ENCODE assay signal across 13 cellular contexts in the genomic region with DNA sequence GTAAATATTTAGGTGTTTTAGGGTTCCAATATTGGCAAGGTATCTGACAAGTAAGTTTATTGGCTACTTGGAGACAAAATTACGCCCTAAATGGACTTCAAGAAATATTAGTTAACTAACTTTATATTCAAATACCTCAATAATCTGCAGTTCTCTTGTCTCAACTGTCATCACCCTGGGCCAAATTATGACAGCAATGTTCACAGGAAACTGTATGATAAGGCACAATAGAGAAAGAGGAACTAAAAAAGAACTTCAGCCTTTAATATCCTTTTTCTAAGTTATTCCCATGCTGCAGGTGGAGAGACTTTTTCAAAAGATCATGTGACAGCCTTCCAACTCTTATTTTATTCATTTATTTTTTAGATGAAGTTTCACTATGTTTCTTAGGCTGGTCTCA.
DNase-seq lines count a peak whose midpoint lies in the region; TF ChIP-seq lines count a peak whose summit lies in the region.
"Had no signal": no experiment of that assay in that cellular context is flagged by ENCODE, and none has a peak within 500 bp of the region (broad histone marks: within the 10 kb centered on the region; RNA-seq: fewer than 3 reads in every experiment).

No MANE protein-coding gene starts in this region.

- peaks cover 6% of the 10 kb centered on the region for H3K36me3 Mint-ChIP-seq in activated CD4-positive, alpha-beta T cell treated with anti-CD3 and anti-CD28 coated beads, Interleukin-2, amount 10 ng/mL, durations not matched to agents 24 days and 14 days (ENCODE audit: low read depth)

- H3K27me3 ChIP-seq in colonic mucosa: no peaks in the 10 kb centered on the region
- H3K27me3 ChIP-seq in stomach: no peaks in the 10 kb centered on the region

- TF ChIP-seq POLR2A in stomach (IDR thresholded peaks at IDR 0.05): no peak

- H3K4me1 ChIP-seq in colonic mucosa: peaks cover 5% of the 10 kb centered on the region
- peaks cover 0 to 26% (median 4%) of the 10 kb centered on the region in 4 donors for H3K4me1 ChIP-seq in stomach

- intact Hi-C loops in activated CD4-positive, alpha-beta T cell treated with anti-CD3 and anti-CD28 coated beads, Interleukin-2, amount 10 ng/mL, durations not matched to agents 24 days and 14 days (cut with micrococcal nuclease): loop anchor here (1.0 kb wide), 1 partner anchor 7 kb away; no protein-coding TSS in a partner anchor
- intact Hi-C loops in colonic mucosa (cut with DNase I) (no loop called here), stomach (cut with DNase I; ENCODE audit: low total_unique reads) (loop anchor here (10.0 kb wide), 1 partner anchor 46 kb away; no protein-coding TSS in a partner anchor)

- H3K4me1 Mint-ChIP-seq in activated CD4-positive, alpha-beta T cell treated with anti-CD3 and anti-CD28 coated beads, Interleukin-2, amount 10 ng/mL, durations not matched to agents 24 days and 14 days: peaks cover 36% of the 10 kb centered on the region

- H3K27me3 Mint-ChIP-seq in activated CD4-positive, alpha-beta T cell treated with anti-CD3 and anti-CD28 coated beads, Interleukin-2, amount 10 ng/mL, durations not matched to agents 24 days and 14 days: no peaks in the 10 kb centered on the region

- WGBS in stomach, 5 donors: 2 to 89% (median 80%) methylated on average over 1 of the region's 1 CpG

- H3K36me3 ChIP-seq in colonic mucosa (no peaks in the 10 kb centered on the region), stomach (no peaks in the 10 kb centered on the region)

- H3K9me3 ChIP-seq in colonic mucosa (no peaks in the 10 kb centered on the region), stomach (no peaks in the 10 kb centered on the region)

- no peak overlapping the region for H3K4me3 Mint-ChIP-seq in activated CD4-positive, alpha-beta T cell treated with anti-CD3 and anti-CD28 coated beads, Interleukin-2, amount 10 ng/mL, durations not matched to agents 24 days and 14 days

- DNase-seq in activated CD4-positive, alpha-beta T cell treated with anti-CD3 and anti-CD28 coated beads, Interleukin-2, amount 10 ng/mL, durations not matched to agents 24 days and 14 days: no peak
- no peak for DNase-seq in activated CD4-positive, alpha-beta T cell treated with anti-CD3 and anti-CD28 coated beads for 4 hours
- DNase-seq in NOMO-1 treated with dmso at 0.1 percent for 144 hours (lab: John Stamatoyannopoulos, UW; ENCODE audit: unreplicated experiment): peak; percentile 35
- DNase-seq in colonic mucosa: no peak
- DNase-seq in stomach: no peak
- no peak for DNase-seq in T-helper 9 cell
- DNase-seq in SHP77 treated with DMSO at 0.1 percent for 48 hours (lab: John Stamatoyannopoulos, UW): no peak
- no peak for DNase-seq in stimulated activated CD4-positive, alpha-beta T cell treated with anti-CD3 and anti-CD28 coated beads, Interleukin-1b, Interleukin-23, amount 100 ng/mL, for 48 hours
- DNase-seq: central memory CD4-positive, alpha-beta T cell; NCI-H2029; NCI-H774; nucleus accumbens had no signal

- H3K27ac Mint-ChIP-seq in activated CD4-positive, alpha-beta T cell treated with anti-CD3 and anti-CD28 coated beads, Interleukin-2, amount 10 ng/mL, durations not matched to agents 24 days and 14 days: peak overlapping the region; percentile 81

- peaks cover 6% of the 10 kb centered on the region for H3K9me3 Mint-ChIP-seq in activated CD4-positive, alpha-beta T cell treated with anti-CD3 and anti-CD28 coated beads, Interleukin-2, amount 10 ng/mL, durations not matched to agents 24 days and 14 days

- H3K27ac ChIP-seq in colonic mucosa (peak overlapping the region; percentile 38), stomach (peak overlapping the region in 4 of 5 donors; percentile 2 to 74 (median 44))

- TF ChIP-seq EP300 in stomach (IDR thresholded peaks at IDR 0.05): no peak

- TF ChIP-seq CTCF in colonic mucosa (IDR thresholded peaks at IDR 0.05) (no peak), stomach (IDR thresholded peaks at IDR 0.05) (no peak)

- no peak overlapping the region for H3K4me3 ChIP-seq in colonic mucosa
- no peak overlapping the region for H3K4me3 ChIP-seq in stomach
- H3K4me3 ChIP-seq: smooth muscle cell had no signal

- no peak overlapping the region for H3K9ac ChIP-seq in colonic mucosa (ENCODE audit: low read depth in 2 of 2, low read length in 2 of 2)
